19 cellular contexts compared by ENCODE assay signal in genomic region chr13:111325146-111325890, GRCh38. TPM values are rescaled to one million over a fixed set of nuclear protein-coding genes. Genes with fewer than 3 reads are reported as not detected.
A peak's percentile ranks its signal among the peaks of the same experiment; 100 is the strongest.
DNase-seq lines count a peak whose midpoint lies in the region; ATAC-seq lines count a peak whose summit lies in the region.
"Had no signal": no experiment of that assay in that cellular context is flagged by ENCODE, and none has a peak within 500 bp of the region (broad histone marks: within the 10 kb centered on the region; RNA-seq: fewer than 3 reads in every experiment).

No MANE protein-coding gene starts in this region.

- peak overlapping the region; percentile 85 for H3K4me3 Mint-ChIP-seq in activated T-helper 17 cell treated with anti-CD3 and anti-CD28 coated beads, Interleukin-2, amount 50 U/mL, for 72 hours
- H3K4me3 Mint-ChIP-seq in activated CD8-positive, alpha-beta T cell treated with anti-CD3 and anti-CD28 coated beads, Interleukin-2, amount 10 ng/mL, durations not matched to agents 7 days and 5 days = no peak overlapping the region
- H3K4me3 Mint-ChIP-seq: CD8-positive, alpha-beta T cell; GM23338 had no signal

- POLR2A ChIA-PET in activated CD8-positive, alpha-beta T cell treated with anti-CD3 and anti-CD28 coated beads, Interleukin-2, amount 10 ng/mL, durations not matched to agents 7 days and 5 days (lab: Charles Lee) = no interaction called here

- CTCF ChIA-PET in activated CD8-positive, alpha-beta T cell treated with anti-CD3 and anti-CD28 coated beads, Interleukin-2, amount 10 ng/mL, durations not matched to agents 7 days and 5 days (lab: Charles Lee) = no interaction called here

- ATAC-seq in activated T-helper 17 cell treated with anti-CD3 and anti-CD28 coated beads, Interleukin-2, amount 50 U/mL, for 72 hours (replicated peaks) = no peak
- ATAC-seq in activated CD8-positive, alpha-beta T cell treated with anti-CD3 and anti-CD28 coated beads, Interleukin-2, amount 10 ng/mL, durations not matched to agents 7 days and 5 days = no peak
- ATAC-seq: CD8-positive, alpha-beta T cell; GM23338 had no signal

- H3K27ac Mint-ChIP-seq in activated T-helper 17 cell treated with anti-CD3 and anti-CD28 coated beads, Interleukin-2, amount 50 U/mL, for 72 hours = no peak overlapping the region
- H3K27ac Mint-ChIP-seq in activated CD8-positive, alpha-beta T cell treated with anti-CD3 and anti-CD28 coated beads, Interleukin-2, amount 10 ng/mL, durations not matched to agents 7 days and 5 days = no peak overlapping the region
- H3K27ac Mint-ChIP-seq: CD8-positive, alpha-beta T cell; GM23338 had no signal

- no peaks in the 10 kb centered on the region for H3K27me3 Mint-ChIP-seq in activated T-helper 17 cell treated with anti-CD3 and anti-CD28 coated beads, Interleukin-2, amount 50 U/mL, for 72 hours
- no peaks in the 10 kb centered on the region for H3K27me3 Mint-ChIP-seq in activated CD8-positive, alpha-beta T cell treated with anti-CD3 and anti-CD28 coated beads, Interleukin-2, amount 10 ng/mL, durations not matched to agents 7 days and 5 days (ENCODE audit: low read depth)

- DNase-seq in activated effector memory CD4-positive, alpha-beta T cell treated with anti-CD3 and anti-CD28 coated beads, Interleukin-2, amount 50 U/mL, for 16 hours = peak; percentile 37
- DNase-seq in activated effector memory CD4-positive, alpha-beta T cell treated with Interleukin-2 at 50 U/mL for 16 hours = no peak
- DNase-seq in mesenteric fat pad (ENCODE audit: low spot score) (peak; percentile 69), cerebellar nuclear complex (lab: John Stamatoyannopoulos, UW) (no peak), GOT3 (lab: John Stamatoyannopoulos, UW) (no peak)
- no peak for DNase-seq in activated CD8-positive, alpha-beta T cell treated with anti-CD3 and anti-CD28 coated beads, Interleukin-2, amount 10 ng/mL, durations not matched to agents 7 days and 5 days
- DNase-seq: BE2C; CD8-positive, alpha-beta T cell; DMS53; KG1; NCI-H1694 treated with DMSO at 0.1 percent for 48 hours; NCI-H2107; NCI-H510A; NCI-H748 treated with DMSO at 0.1 percent for 48 hours; NK-92 treated with Interleukin-12 subunit alpha and Interleukin-12 subunit beta, amount 100 ng/mL, for 24 hours; Right ventricle myocardium superior had no signal

- H3K9me3 Mint-ChIP-seq in activated T-helper 17 cell treated with anti-CD3 and anti-CD28 coated beads, Interleukin-2, amount 50 U/mL, for 72 hours = no peaks in the 10 kb centered on the region
- no peaks in the 10 kb centered on the region for H3K9me3 Mint-ChIP-seq in activated CD8-positive, alpha-beta T cell treated with anti-CD3 and anti-CD28 coated beads, Interleukin-2, amount 10 ng/mL, durations not matched to agents 7 days and 5 days (ENCODE audit: insufficient read depth)
- H3K9me3 Mint-ChIP-seq: CD8-positive, alpha-beta T cell; GM23338 had no signal

- H3K36me3 Mint-ChIP-seq in activated T-helper 17 cell treated with anti-CD3 and anti-CD28 coated beads, Interleukin-2, amount 50 U/mL, for 72 hours (ENCODE audit: low read depth) = peaks cover 9% of the 10 kb centered on the region
- no peaks in the 10 kb centered on the region for H3K36me3 Mint-ChIP-seq in activated CD8-positive, alpha-beta T cell treated with anti-CD3 and anti-CD28 coated beads, Interleukin-2, amount 10 ng/mL, durations not matched to agents 7 days and 5 days (ENCODE audit: low read depth)
- H3K36me3 Mint-ChIP-seq: CD8-positive, alpha-beta T cell had no signal

- H3K4me1 Mint-ChIP-seq in activated T-helper 17 cell treated with anti-CD3 and anti-CD28 coated beads, Interleukin-2, amount 50 U/mL, for 72 hours = peaks cover 6% of the 10 kb centered on the region
- H3K4me1 Mint-ChIP-seq in activated CD8-positive, alpha-beta T cell treated with anti-CD3 and anti-CD28 coated beads, Interleukin-2, amount 10 ng/mL, durations not matched to agents 7 days and 5 days (ENCODE audit: low read depth) = peaks cover 12% of the 10 kb centered on the region

RNA-seq across cellular contexts. Expression of gene TEX29, which starts 4.9 kb away (rescaled TPM):
- 1 to 10 TPM; 1.7 to 2.2 TPM for total RNA-seq in activated T-helper 17 cell treated with anti-CD3 and anti-CD28 coated beads, Interleukin-2, amount 50 U/mL, for 72 hours
- total RNA-seq in mesenteric fat pad = 0.67 TPM
- not detected for total RNA-seq in activated CD8-positive, alpha-beta T cell treated with anti-CD3 and anti-CD28 coated beads, Interleukin-2, amount 10 ng/mL, durations not matched to agents 7 days and 5 days
- total RNA-seq: A172, GM23338, Right ventricle myocardium superior had no signal

Comparison
In these comparisons a context has a peak if more than half of its experiments do, and no peak if none do; other contexts are left out.
1. DNase-seq: peak in activated effector memory CD4-positive, alpha-beta T cell treated with anti-CD3 and anti-CD28 coated beads, Interleukin-2, amount 50 U/mL, for 16 hours (single experiment) and mesenteric fat pad (single experiment); none in activated effector memory CD4-positive, alpha-beta T cell treated with Interleukin-2 at 50 U/mL for 16 hours (single experiment), activated CD8-positive, alpha-beta T cell treated with anti-CD3 and anti-CD28 coated beads, Interleukin-2, amount 10 ng/mL, durations not matched to agents 7 days and 5 days (single experiment), cerebellar nuclear complex (0 of 2) and GOT3 (single experiment).